22 cellular contexts compared by ENCODE assay signal in genomic region chr3:196782496-196782895, GRCh38.
"Had no signal": no experiment of that assay in that cellular context is flagged by ENCODE, and none has a peak within 500 bp of the region (broad histone marks: within the 10 kb centered on the region; RNA-seq: fewer than 3 reads in every experiment).

No MANE protein-coding gene starts in this region.

- H3K9me3 ChIP-seq: breast epithelium had no signal

- H3K27ac ChIP-seq: breast epithelium, KMS-11, VCaP had no signal

- H3K27me3 Mint-ChIP-seq: activated CD4-positive, alpha-beta memory T cell treated with anti-CD3 and anti-CD28 coated beads, Interleukin-2, amount 10 ng/mL, durations not matched to agents 7 days and 5 days; activated CD4-positive, alpha-beta T cell treated with anti-CD3 and anti-CD28 coated beads for 36 hours; activated naive CD8-positive, alpha-beta T cell; T-helper 17 cell had no signal

- H3K4me1 ChIP-seq: breast epithelium had no signal

- H3K27me3 ChIP-seq: breast epithelium had no signal

- H3K4me3 Mint-ChIP-seq: activated CD4-positive, alpha-beta memory T cell treated with anti-CD3 and anti-CD28 coated beads, Interleukin-2, amount 10 ng/mL, durations not matched to agents 7 days and 5 days; activated CD4-positive, alpha-beta T cell treated with anti-CD3 and anti-CD28 coated beads for 36 hours; activated naive CD8-positive, alpha-beta T cell; activated T-helper 1 cell treated with anti-CD3 and anti-CD28 coated beads, Interleukin-12 subunit alpha, Interleukin-12 subunit beta, Interleukin-2, Interleukin-4 antibody, amounts not matched to agents 30 ng/mL and 10 ng/mL and 1 ng/mL, durations not matched to agents 14 hours and 24 hours and 36 hours; T-helper 17 cell had no signal

- H3K27ac Mint-ChIP-seq: activated CD4-positive, alpha-beta memory T cell treated with anti-CD3 and anti-CD28 coated beads, Interleukin-2, amount 10 ng/mL, durations not matched to agents 7 days and 5 days; activated CD4-positive, alpha-beta T cell treated with anti-CD3 and anti-CD28 coated beads for 36 hours; activated naive CD8-positive, alpha-beta T cell; activated T-helper 1 cell treated with anti-CD3 and anti-CD28 coated beads, Interleukin-12 subunit alpha, Interleukin-12 subunit beta, Interleukin-2, Interleukin-4 antibody, amounts not matched to agents 30 ng/mL and 10 ng/mL and 1 ng/mL, durations not matched to agents 14 hours and 24 hours and 36 hours; T-helper 17 cell had no signal

- DNase-seq: activated CD4-positive, alpha-beta memory T cell treated with anti-CD3 and anti-CD28 coated beads, Interleukin-2, amount 10 ng/mL, durations not matched to agents 7 days and 5 days; activated CD4-positive, alpha-beta T cell treated with anti-CD3 and anti-CD28 coated beads for 36 hours; activated CD4-positive, alpha-beta T cell treated with anti-CD3 and anti-CD28 coated beads, Interleukin-2, amount 50 U/mL, for 1 hour; activated CD8-positive, alpha-beta memory T cell treated with anti-CD3 and anti-CD28 coated beads, Interleukin-2, amount 50 U/mL, for 4 hours; activated effector memory CD4-positive, alpha-beta T cell treated with Interleukin-2 at 50 U/mL for 16 hours; activated naive CD4-positive, alpha-beta T cell; caudate nucleus; NCI-H1092; NCI-H1417; NCI-H1930; NCI-H2171; NCI-H2227 treated with DMSO at 0.1 percent for 48 hours; NCI-H526; NCI-H82; SIG-M5; T-helper 17 cell; T-helper 9 cell had no signal

- H3K36me3 ChIP-seq: breast epithelium had no signal

- ATAC-seq: activated CD4-positive, alpha-beta T cell treated with anti-CD3 and anti-CD28 coated beads for 36 hours; T-helper 17 cell had no signal

- H3K4me3 ChIP-seq: breast epithelium had no signal
